In the genomic region with DNA sequence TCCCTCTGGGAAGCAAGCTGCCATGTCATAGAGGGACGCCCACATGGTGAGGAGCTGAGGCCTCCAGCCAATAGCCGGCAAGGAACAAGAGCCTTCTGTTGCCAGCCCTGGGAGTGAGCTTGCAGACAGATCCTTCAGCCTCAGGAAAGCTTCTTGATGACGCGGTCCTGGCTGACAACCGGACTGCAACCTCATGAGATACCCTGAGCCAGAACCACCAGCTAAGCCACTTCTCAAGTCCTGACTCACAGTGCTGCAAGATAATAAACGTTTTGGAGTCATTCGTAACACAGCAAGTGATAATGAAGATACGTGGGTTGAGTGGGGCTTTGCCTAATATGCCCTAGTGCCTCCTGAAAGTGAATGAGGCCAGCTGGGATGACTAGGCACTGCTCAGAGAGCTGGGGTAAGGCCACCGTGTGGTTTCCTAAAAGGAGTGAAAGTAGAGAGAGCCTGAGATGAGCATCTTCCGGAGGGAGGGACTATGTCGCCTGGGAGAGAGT, we compare ENCODE assay signal across 8 cellular contexts. TPM values are rescaled to one million over a fixed set of nuclear protein-coding genes. Genes with fewer than 3 reads are reported as not detected.
A peak's percentile ranks its signal among the peaks of the same experiment; 100 is the strongest.
DNase-seq lines count a peak whose midpoint lies in the region; ATAC-seq and TF ChIP-seq lines count a peak whose summit lies in the region.

No MANE protein-coding gene starts in this region.

- no peaks in the 10 kb centered on the region for H3K36me3 Mint-ChIP-seq in effector memory CD8-positive, alpha-beta T cell (ENCODE audit: insufficient read depth)
- no peaks in the 10 kb centered on the region for H3K36me3 Mint-ChIP-seq in glutamatergic neuron (ENCODE audit: unreplicated experiment)

- TF ChIP-seq POLR2A in upper lobe of left lung (IDR thresholded peaks at IDR 0.05), result no peak

- no peak for TF ChIP-seq EP300 in upper lobe of left lung (IDR thresholded peaks at IDR 0.05)

- ATAC-seq in HG02938 (IDR thresholded peaks at IDR 0.05; ENCODE audit: unreplicated experiment), result peak; percentile 98
- peak; percentile 66 for ATAC-seq in RWPE2 (ENCODE audit: low read depth)
- ATAC-seq in effector memory CD8-positive, alpha-beta T cell (replicated peaks), result peak; percentile 59
- ATAC-seq in upper lobe of left lung (ENCODE audit: low FRiP score in 2 of 2), result peak; percentile 88 to 95

- H3K4me3 ChIP-seq in RWPE2 (ENCODE audit: severe bottlenecking), result no peak overlapping the region
- H3K4me3 ChIP-seq in upper lobe of left lung, result no peak overlapping the region

- TF ChIP-seq CTCF in RWPE2 (IDR thresholded peaks at IDR 0.05; ENCODE audit: poor library complexity, severe bottlenecking) (no peak), upper lobe of left lung (IDR thresholded peaks at IDR 0.05) (no peak), glutamatergic neuron (IDR thresholded peaks at IDR 0.05; ENCODE audit: partially characterized antibody, unreplicated experiment) (no peak)

- no peak overlapping the region for H3K4me3 Mint-ChIP-seq in effector memory CD8-positive, alpha-beta T cell
- no peak overlapping the region for H3K4me3 Mint-ChIP-seq in glutamatergic neuron (ENCODE audit: unreplicated experiment)

- H3K27ac ChIP-seq in RWPE2 (ENCODE audit: poor library complexity, severe bottlenecking), result no peak overlapping the region
- H3K27ac ChIP-seq in upper lobe of left lung, result peak overlapping the region in 2 of 4 donors; percentile 33 to 35

- H3K27me3 ChIP-seq in RWPE2 (ENCODE audit: insufficient read depth, poor library complexity, severe bottlenecking), result no peaks in the 10 kb centered on the region
- no peaks in the 10 kb centered on the region for H3K27me3 ChIP-seq in upper lobe of left lung

- H3K9me3 Mint-ChIP-seq in effector memory CD8-positive, alpha-beta T cell, result no peaks in the 10 kb centered on the region
- H3K9me3 Mint-ChIP-seq in glutamatergic neuron (ENCODE audit: unreplicated experiment), result peaks cover 2% of the 10 kb centered on the region

- 46 to 52% methylated on average over 10 to 11 of the region's 11 CpGs for WGBS in upper lobe of left lung, 2 donors

- H3K9me3 ChIP-seq in RWPE2 (ENCODE audit: severe bottlenecking) (no peaks in the 10 kb centered on the region), upper lobe of left lung (no peaks in the 10 kb centered on the region)

- no peaks in the 10 kb centered on the region for H3K36me3 ChIP-seq in RWPE2 (ENCODE audit: low read depth)
- no peaks in the 10 kb centered on the region for H3K36me3 ChIP-seq in upper lobe of left lung

- peaks cover 0 to 5% of the 10 kb centered on the region in 2 donors for H3K4me1 Mint-ChIP-seq in effector memory CD8-positive, alpha-beta T cell (ENCODE audit: low read depth in 2 of 2)
- peaks cover 10% of the 10 kb centered on the region for H3K4me1 Mint-ChIP-seq in glutamatergic neuron (ENCODE audit: low read depth, unreplicated experiment)

- H3K27ac Mint-ChIP-seq in effector memory CD8-positive, alpha-beta T cell, result no peak overlapping the region
- no peak overlapping the region for H3K27ac Mint-ChIP-seq in glutamatergic neuron (ENCODE audit: unreplicated experiment)

- H3K4me1 ChIP-seq in RWPE2 (ENCODE audit: insufficient read depth, poor library complexity, severe bottlenecking), result no peaks in the 10 kb centered on the region
- peaks cover 0 to 9% (median 0%) of the 10 kb centered on the region in 4 donors for H3K4me1 ChIP-seq in upper lobe of left lung

- DNase-seq in stimulated activated CD4-positive, alpha-beta T cell treated with anti-CD3 and anti-CD28 coated beads, Interleukin-15, amount 100 ng/mL, for 24 hours, result peak; percentile 55
- DNase-seq in stimulated activated CD4-positive, alpha-beta T cell treated with anti-CD3 and anti-CD28 coated beads, Interleukin-12 subunit alpha, Interleukin-12 subunit beta, amount 100 ng/mL, for 4 hours, result no peak
- DNase-seq in RWPE2 (ENCODE audit: low spot score) (no peak), myocyte (ENCODE audit: low read depth) (peak; percentile 98), upper lobe of left lung (peak in 1 of 2 donors; percentile 88), glutamatergic neuron (no peak)
- no peak for DNase-seq in effector memory CD8-positive, alpha-beta T cell

- peaks cover 4 to 10% of the 10 kb centered on the region in 2 donors for H3K27me3 Mint-ChIP-seq in effector memory CD8-positive, alpha-beta T cell
- peaks cover under 1% of the 10 kb centered on the region for H3K27me3 Mint-ChIP-seq in glutamatergic neuron (ENCODE audit: unreplicated experiment)

RNA-seq across cellular contexts. Expression of a gene that starts 53.8 kb away (rescaled TPM):
- total RNA-seq in myocyte, result 7.3 and 9.7 TPM in 2 replicates
- 10.3 TPM for polyA plus RNA-seq in myocyte (2012)
- total RNA-seq in upper lobe of left lung, result 10 to 100 TPM in 3 of 6 donors, 1 to 10 TPM in 3; 6.5 to 29.3 (median 9.3) TPM
- 5.5 TPM for total RNA-seq in glutamatergic neuron (ENCODE audit: unreplicated experiment)

Comparison
In these comparisons a context has a peak if more than half of its experiments do, and no peak if none do; other contexts are left out.
1. DNase-seq: peak in stimulated activated CD4-positive, alpha-beta T cell treated with anti-CD3 and anti-CD28 coated beads, Interleukin-15, amount 100 ng/mL, for 24 hours (single experiment) and myocyte (single experiment); none in stimulated activated CD4-positive, alpha-beta T cell treated with anti-CD3 and anti-CD28 coated beads, Interleukin-12 subunit alpha, Interleukin-12 subunit beta, amount 100 ng/mL, for 4 hours (single experiment), RWPE2 (single experiment), effector memory CD8-positive, alpha-beta T cell (0 of 3) and glutamatergic neuron (single experiment).
2. Peak in every context shown above with its lines, with median percentiles within 50 percentile points of each other: ATAC-seq.